ENCODE assay signal across 28 cellular contexts in the genomic region with DNA sequence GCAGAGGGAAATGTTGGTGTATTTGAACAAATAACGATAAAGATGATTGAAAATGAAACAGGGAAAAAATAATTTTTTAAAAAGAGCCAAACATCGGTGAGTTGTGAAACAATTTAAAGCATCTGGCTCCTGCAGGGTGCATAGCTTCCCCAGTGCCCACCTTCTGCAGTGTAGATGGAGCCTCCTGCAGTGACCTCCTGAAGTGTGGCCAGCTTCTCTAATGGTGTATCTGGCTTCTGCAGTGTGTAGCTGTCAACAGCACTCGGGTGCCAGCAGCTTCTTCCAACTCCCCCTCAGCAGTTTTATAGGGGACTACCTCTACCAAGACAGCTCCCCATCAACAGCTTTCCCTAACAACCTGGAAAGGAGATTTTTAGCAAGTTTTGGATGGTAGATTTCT.
"Had no signal": no experiment of that assay in that cellular context is flagged by ENCODE, and none has a peak within 500 bp of the region (broad histone marks: within the 10 kb centered on the region; RNA-seq: fewer than 3 reads in every experiment).

No MANE protein-coding gene starts in this region.

- DNase-seq: activated CD4-positive, alpha-beta memory T cell treated with anti-CD3 and anti-CD28 coated beads, Interleukin-2, amount 10 ng/mL, durations not matched to agents 7 days and 5 days; activated CD4-positive, alpha-beta T cell treated with anti-CD3 and anti-CD28 coated beads for 1 hour; activated CD4-positive, alpha-beta T cell treated with anti-CD3 and anti-CD28 coated beads for 4 hours; activated CD4-positive, alpha-beta T cell treated with anti-CD3 and anti-CD28 coated beads, Interleukin-2, amount 10 ng/mL, durations not matched to agents 7 days and 5 days; activated CD4-positive, alpha-beta T cell treated with anti-CD3 and anti-CD28 coated beads, Interleukin-2, amount 50 U/mL, for 4 hours; activated effector memory CD4-positive, alpha-beta T cell treated with Interleukin-2 at 50 U/mL for 16 hours; activated naive CD4-positive, alpha-beta T cell treated with anti-CD3 and anti-CD28 coated beads for 36 hours; activated naive CD8-positive, alpha-beta T cell treated with anti-CD3 and anti-CD28 coated beads for 36 hours; activated naive CD8-positive, alpha-beta T cell treated with anti-CD3 and anti-CD28 coated beads, Interleukin-2, amount 50 U/mL, for 24 hours; activated T-cell treated with anti-CD3 and anti-CD28 coated beads, Interleukin-2, amount 50 U/mL, for 4 hours; adrenal gland; amygdala; aorta; body of pancreas; caudate nucleus; cortex of kidney; dermis blood vessel endothelial cell; effector CD4-positive, alpha-beta T cell; effector memory CD8-positive, alpha-beta T cell; esophagus squamous epithelium; foreskin melanocyte; heart right ventricle; T-helper 2 cell had no signal

- H3K79me2 ChIP-seq: hepatocyte had no signal

- H3K27me3 ChIP-seq: adrenal gland, body of pancreas, esophagus squamous epithelium, gastroesophageal sphincter, heart right ventricle, hepatocyte had no signal

- H3K27ac ChIP-seq: adrenal gland, body of pancreas, epithelial cell of prostate, esophagus squamous epithelium, gastroesophageal sphincter, heart right ventricle, hepatocyte had no signal

- H3K27me3 Mint-ChIP-seq: activated CD4-positive, alpha-beta memory T cell treated with anti-CD3 and anti-CD28 coated beads, Interleukin-2, amount 10 ng/mL, durations not matched to agents 7 days and 5 days; activated CD4-positive, alpha-beta T cell treated with anti-CD3 and anti-CD28 coated beads, Interleukin-2, amount 10 ng/mL, durations not matched to agents 7 days and 5 days; effector memory CD8-positive, alpha-beta T cell had no signal

- H3K4me1 Mint-ChIP-seq: activated CD4-positive, alpha-beta memory T cell treated with anti-CD3 and anti-CD28 coated beads, Interleukin-2, amount 10 ng/mL, durations not matched to agents 7 days and 5 days; activated CD4-positive, alpha-beta T cell treated with anti-CD3 and anti-CD28 coated beads, Interleukin-2, amount 10 ng/mL, durations not matched to agents 7 days and 5 days; activated naive CD4-positive, alpha-beta T cell treated with anti-CD3 and anti-CD28 coated beads, Interleukin-2, amount 50 U/mL, for 24 hours; activated naive CD8-positive, alpha-beta T cell treated with anti-CD3 and anti-CD28 coated beads for 36 hours; activated naive CD8-positive, alpha-beta T cell treated with anti-CD3 and anti-CD28 coated beads, Interleukin-2, amount 50 U/mL, for 24 hours; activated T-helper 17 cell treated with anti-CD3 and anti-CD28 coated beads, Interleukin-2, amount 50 U/mL, for 72 hours had no signal

- H3K4me3 Mint-ChIP-seq: activated CD4-positive, alpha-beta memory T cell treated with anti-CD3 and anti-CD28 coated beads, Interleukin-2, amount 10 ng/mL, durations not matched to agents 7 days and 5 days; activated CD4-positive, alpha-beta T cell treated with anti-CD3 and anti-CD28 coated beads, Interleukin-2, amount 10 ng/mL, durations not matched to agents 7 days and 5 days; activated naive CD4-positive, alpha-beta T cell treated with anti-CD3 and anti-CD28 coated beads for 36 hours; activated naive CD4-positive, alpha-beta T cell treated with anti-CD3 and anti-CD28 coated beads, Interleukin-2, amount 50 U/mL, for 24 hours; activated naive CD8-positive, alpha-beta T cell treated with anti-CD3 and anti-CD28 coated beads for 36 hours; activated naive CD8-positive, alpha-beta T cell treated with anti-CD3 and anti-CD28 coated beads, Interleukin-2, amount 50 U/mL, for 24 hours; activated T-cell treated with anti-CD3 and anti-CD28 coated beads, Interleukin-2, amount 50 U/mL, for 4 hours; activated T-helper 17 cell treated with anti-CD3 and anti-CD28 coated beads, Interleukin-2, amount 50 U/mL, for 72 hours; effector memory CD8-positive, alpha-beta T cell had no signal

- H3K36me3 ChIP-seq: adrenal gland, esophagus squamous epithelium, gastroesophageal sphincter, heart right ventricle had no signal

- H3K36me3 Mint-ChIP-seq: activated naive CD4-positive, alpha-beta T cell treated with anti-CD3 and anti-CD28 coated beads, Interleukin-2, amount 50 U/mL, for 24 hours; activated naive CD8-positive, alpha-beta T cell treated with anti-CD3 and anti-CD28 coated beads for 36 hours had no signal

- H3K27ac Mint-ChIP-seq: activated CD4-positive, alpha-beta memory T cell treated with anti-CD3 and anti-CD28 coated beads, Interleukin-2, amount 10 ng/mL, durations not matched to agents 7 days and 5 days; activated CD4-positive, alpha-beta T cell treated with anti-CD3 and anti-CD28 coated beads, Interleukin-2, amount 10 ng/mL, durations not matched to agents 7 days and 5 days; activated naive CD4-positive, alpha-beta T cell treated with anti-CD3 and anti-CD28 coated beads for 36 hours; activated naive CD4-positive, alpha-beta T cell treated with anti-CD3 and anti-CD28 coated beads, Interleukin-2, amount 50 U/mL, for 24 hours; activated naive CD8-positive, alpha-beta T cell treated with anti-CD3 and anti-CD28 coated beads for 36 hours; activated naive CD8-positive, alpha-beta T cell treated with anti-CD3 and anti-CD28 coated beads, Interleukin-2, amount 50 U/mL, for 24 hours; activated T-helper 17 cell treated with anti-CD3 and anti-CD28 coated beads, Interleukin-2, amount 50 U/mL, for 72 hours; effector memory CD8-positive, alpha-beta T cell had no signal

- H3K4me1 ChIP-seq: adrenal gland, body of pancreas, esophagus squamous epithelium, gastroesophageal sphincter, heart right ventricle had no signal

- H3K4me2 ChIP-seq: hepatocyte had no signal

- ATAC-seq: activated naive CD8-positive, alpha-beta T cell treated with anti-CD3 and anti-CD28 coated beads, Interleukin-2, amount 50 U/mL, for 24 hours; activated T-cell treated with anti-CD3 and anti-CD28 coated beads, Interleukin-2, amount 50 U/mL, for 4 hours; activated T-helper 17 cell treated with anti-CD3 and anti-CD28 coated beads, Interleukin-2, amount 50 U/mL, for 72 hours; body of pancreas; effector memory CD8-positive, alpha-beta T cell; gastroesophageal sphincter; heart right ventricle had no signal

- H3K9me3 ChIP-seq: adrenal gland, body of pancreas, esophagus squamous epithelium, gastroesophageal sphincter, heart right ventricle had no signal

- H3K4me3 ChIP-seq: adrenal gland, body of pancreas, esophagus squamous epithelium, gastroesophageal sphincter, heart right ventricle, hepatocyte had no signal

- H2AFZ ChIP-seq: hepatocyte had no signal

- H3K9me3 Mint-ChIP-seq: activated CD4-positive, alpha-beta memory T cell treated with anti-CD3 and anti-CD28 coated beads, Interleukin-2, amount 10 ng/mL, durations not matched to agents 7 days and 5 days; activated CD4-positive, alpha-beta T cell treated with anti-CD3 and anti-CD28 coated beads, Interleukin-2, amount 10 ng/mL, durations not matched to agents 7 days and 5 days; activated naive CD4-positive, alpha-beta T cell treated with anti-CD3 and anti-CD28 coated beads for 36 hours; activated naive CD4-positive, alpha-beta T cell treated with anti-CD3 and anti-CD28 coated beads, Interleukin-2, amount 50 U/mL, for 24 hours; activated naive CD8-positive, alpha-beta T cell treated with anti-CD3 and anti-CD28 coated beads for 36 hours; activated naive CD8-positive, alpha-beta T cell treated with anti-CD3 and anti-CD28 coated beads, Interleukin-2, amount 50 U/mL, for 24 hours; activated T-cell treated with anti-CD3 and anti-CD28 coated beads, Interleukin-2, amount 50 U/mL, for 4 hours; activated T-helper 17 cell treated with anti-CD3 and anti-CD28 coated beads, Interleukin-2, amount 50 U/mL, for 72 hours had no signal
